In the genomic region with DNA sequence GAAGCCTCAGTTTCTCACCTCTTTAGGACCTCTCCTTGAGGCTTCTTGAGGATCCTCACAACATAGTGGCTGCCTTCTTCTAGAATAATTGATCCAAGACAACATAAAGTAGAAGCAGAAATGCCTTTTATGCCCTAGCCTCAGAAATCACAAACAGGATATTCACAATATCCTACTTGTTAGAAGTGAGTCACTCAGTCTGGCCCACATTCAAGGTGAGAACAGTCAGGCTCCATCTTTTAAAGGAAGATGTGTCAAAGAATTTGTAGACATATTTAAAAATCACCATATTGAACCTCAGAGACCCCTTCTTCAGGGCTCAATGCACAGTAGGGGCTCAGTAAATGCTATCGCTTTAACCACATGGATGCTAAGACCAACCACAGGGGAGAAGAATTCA, we compare ENCODE assay signal across 15 cellular contexts. TPM values are rescaled to one million over a fixed set of nuclear protein-coding genes. Genes with fewer than 3 reads are reported as not detected.
DNase-seq lines count a peak whose midpoint lies in the region; ATAC-seq and TF ChIP-seq lines count a peak whose summit lies in the region.
"Had no signal": no experiment of that assay in that cellular context is flagged by ENCODE, and none has a peak within 500 bp of the region (broad histone marks: within the 10 kb centered on the region; RNA-seq: fewer than 3 reads in every experiment).

No MANE protein-coding gene starts in this region.

- CTCF ChIA-PET in CD4-positive, alpha-beta memory T cell (lab: Charles Lee; ENCODE audit: partially characterized antibody): interaction anchor here (0.6 to 2.5 kb wide), 4 partner anchors 11 to 102 kb away, joined by 3 to 14 read pairs (median 3); no protein-coding TSS in a partner anchor

- H3K27me3 ChIP-seq in CD4-positive, alpha-beta memory T cell (ENCODE audit: insufficient read depth, low read length): no peaks in the 10 kb centered on the region
- H3K27me3 ChIP-seq in RWPE2 (ENCODE audit: insufficient read depth, poor library complexity, severe bottlenecking) (no peaks in the 10 kb centered on the region), Peyer's patch (no peaks in the 10 kb centered on the region)
- H3K27me3 ChIP-seq: BE2C had no signal

- H3K4me1 Mint-ChIP-seq in CD4-positive, alpha-beta memory T cell: peaks cover 2 to 9% (median 6%) of the 10 kb centered on the region in 4 donors

- H3K36me3 ChIP-seq in CD4-positive, alpha-beta memory T cell (ENCODE audit: insufficient read depth, low read length): peaks cover 81% of the 10 kb centered on the region
- H3K36me3 ChIP-seq in RWPE2 (ENCODE audit: low read depth) (no peaks in the 10 kb centered on the region), Peyer's patch (no peaks in the 10 kb centered on the region)

- no peaks in the 10 kb centered on the region for H3K9me3 ChIP-seq in CD4-positive, alpha-beta memory T cell (ENCODE audit: control insufficient read depth in 1 of 2, low read length in 2 of 2)
- H3K9me3 ChIP-seq in RWPE2 (ENCODE audit: severe bottlenecking) (peaks cover 4% of the 10 kb centered on the region), Peyer's patch (no peaks in the 10 kb centered on the region)
- H3K9me3 ChIP-seq: BE2C had no signal

- ATAC-seq in RWPE2 (ENCODE audit: low read depth): peak; percentile 35; the same call in 2 of the 3 replicates

- no peak overlapping the region for H3K27ac ChIP-seq in CD4-positive, alpha-beta memory T cell (ENCODE audit: low read depth, low read length)
- H3K27ac ChIP-seq in RWPE2 (ENCODE audit: poor library complexity, severe bottlenecking) (no peak overlapping the region), Peyer's patch (no peak overlapping the region)

- no peak for TF ChIP-seq POLR2A in Peyer's patch (IDR thresholded peaks at IDR 0.05)

- TF ChIP-seq CTCF in RWPE2 (IDR thresholded peaks at IDR 0.05; ENCODE audit: poor library complexity, severe bottlenecking): no peak
- no peak for TF ChIP-seq CTCF in Peyer's patch (IDR thresholded peaks at IDR 0.05)

- H3K4me3 Mint-ChIP-seq in CD4-positive, alpha-beta memory T cell: no peak overlapping the region
- H3K4me3 Mint-ChIP-seq: IgD-negative memory B cell had no signal

- no peak for DNase-seq in CD4-positive, alpha-beta memory T cell
- DNase-seq in RWPE2 (ENCODE audit: low spot score): no peak
- DNase-seq in dermis blood vessel endothelial cell: peak; percentile 59
- DNase-seq in iris pigment epithelial cell (ENCODE audit: low read depth): peak; percentile 35
- no peak for DNase-seq in Peyer's patch
- DNase-seq in middle frontal gyrus (ENCODE audit: extremely low spot score, low spot score): no peak
- no peak for DNase-seq in MV-4-11 (lab: John Stamatoyannopoulos, UW)
- DNase-seq: BE2C, DMS79, NCI-H1105 treated with DMSO at 0.1 percent for 48 hours, NCI-H1694, NCI-H446, NCI-H526, Right ventricle myocardium superior had no signal

- POLR2A ChIA-PET in CD4-positive, alpha-beta memory T cell (lab: Charles Lee; ENCODE audit: partially characterized antibody): interaction anchor here (0.7 kb wide), 1 partner anchor 45 kb away, joined by 3 read pairs; no protein-coding TSS in a partner anchor

- intact Hi-C loops in CD4-positive, alpha-beta memory T cell (cut with micrococcal nuclease): no loop called here

- peaks cover 69 to 88% of the 10 kb centered on the region in 2 donors for H3K36me3 Mint-ChIP-seq in CD4-positive, alpha-beta memory T cell

- H3K27ac Mint-ChIP-seq in CD4-positive, alpha-beta memory T cell: peak overlapping the region in 4 of 7 donors; percentile 14 to 59 (median 44)

- H3K9me3 Mint-ChIP-seq in CD4-positive, alpha-beta memory T cell: peaks cover 0 to 2% (median 0%) of the 10 kb centered on the region in 8 donors

- H3K4me1 ChIP-seq in CD4-positive, alpha-beta memory T cell (ENCODE audit: insufficient read depth, low read length): no peaks in the 10 kb centered on the region
- H3K4me1 ChIP-seq in RWPE2 (ENCODE audit: insufficient read depth, poor library complexity, severe bottlenecking) (no peaks in the 10 kb centered on the region), Peyer's patch (no peaks in the 10 kb centered on the region)
- H3K4me1 ChIP-seq: BE2C had no signal

- no peak overlapping the region for H3K4me3 ChIP-seq in CD4-positive, alpha-beta memory T cell (ENCODE audit: low read length in 2 of 2)
- H3K4me3 ChIP-seq in RWPE2 (ENCODE audit: severe bottlenecking): no peak overlapping the region
- no peak overlapping the region for H3K4me3 ChIP-seq in Peyer's patch

- H3K27me3 Mint-ChIP-seq in CD4-positive, alpha-beta memory T cell: no peaks in the 10 kb centered on the region
- H3K27me3 Mint-ChIP-seq: IgD-negative memory B cell had no signal

RNA-seq across cellular contexts. Expression of gene FAM83D, which starts 20.8 kb away (rescaled TPM):
- 1 to 10 TPM; 1.4 to 1.5 TPM for total RNA-seq in CD4-positive, alpha-beta memory T cell
- polyA plus RNA-seq in CD4-positive, alpha-beta memory T cell: 1 to 10 TPM in 1 of 2 donors, under 1 TPM in 1; 0.93 to 1.2 TPM
- total RNA-seq in dermis blood vessel endothelial cell (23.5 and 67.6 TPM in 2 replicates), Peyer's patch (10 to 100 TPM in 1 of 4 donors, 1 to 10 TPM in 3; 6.3 to 13.5 (median 7.8) TPM)

RNA-seq across cellular contexts. Expression of gene DHX35, which starts 56.8 kb away (rescaled TPM):
- total RNA-seq in CD4-positive, alpha-beta memory T cell: 10 to 100 TPM; 11.5 to 11.8 TPM
- 1 to 10 TPM; 2.7 to 8.5 TPM for polyA plus RNA-seq in CD4-positive, alpha-beta memory T cell
- total RNA-seq in dermis blood vessel endothelial cell (12.9 and 13.3 TPM in 2 replicates), Peyer's patch (10 to 100 TPM; 14.0 to 32.4 (median 18.1) TPM)

Comparison
In these comparisons a context has a peak if more than half of its experiments do, and no peak if none do; other contexts are left out.
1. DNase-seq: peak in dermis blood vessel endothelial cell (single experiment) and iris pigment epithelial cell (single experiment); none in CD4-positive, alpha-beta memory T cell (0 of 5), RWPE2 (single experiment), Peyer's patch (0 of 3), middle frontal gyrus (single experiment) and MV-4-11 (single experiment).